In genomic region chr18:56919190-56919589, GRCh38 we compare ENCODE assay signal across 3 cellular contexts.
A peak's percentile ranks its signal among the peaks of the same experiment; 100 is the strongest.
TF ChIP-seq lines count a peak whose summit lies in the region.

No MANE protein-coding gene starts in this region.

TF ChIP-seq in GM23338, 12 proteins besides CTCF, POLR2A, EP300 and RAD21:
- TF ChIP-seq POLR2AphosphoS5 (IDR thresholded peaks at IDR 0.05; ENCODE audit: low read depth) = no peak
- peak; percentile 42; the same call in 1 of the 2 replicates for TF ChIP-seq ETS1 (IDR thresholded peaks at IDR 0.05)
- no peak for TF ChIP-seq EZH2phosphoT487 (IDR thresholded peaks at IDR 0.05; ENCODE audit: unreplicated experiment)
- no peak for TF ChIP-seq EZH2 (IDR thresholded peaks at IDR 0.05; ENCODE audit: low read depth, unreplicated experiment)
- TF ChIP-seq JUNB (IDR thresholded peaks at IDR 0.05; ENCODE audit: unreplicated experiment) = no peak

TF ChIP-seq in IMR-90, 13 proteins besides CTCF, POLR2A, EP300 and RAD21:
- TF ChIP-seq BHLHE40 (IDR thresholded peaks at IDR 0.05; ENCODE audit: low read depth, low read length) (no peak), CHD1 (IDR thresholded peaks at IDR 0.05; ENCODE audit: low read depth, low read length) (no peak), RFX5 (IDR thresholded peaks at IDR 0.05; ENCODE audit: low read depth, low read length) (no peak), MAFK (IDR thresholded peaks at IDR 0.05; ENCODE audit: low read depth, low read length) (no peak), NFE2L2 (IDR thresholded peaks at IDR 0.05; ENCODE audit: low read depth, low read length) (no peak), MAZ (IDR thresholded peaks at IDR 0.05; ENCODE audit: borderline replicate concordance, low read depth, low read length) (no peak), FOS (IDR thresholded peaks at IDR 0.05; ENCODE audit: low read depth, low read length) (no peak), CEBPB (IDR thresholded peaks at IDR 0.05; ENCODE audit: low read depth, low read length) (no peak), RCOR1 (IDR thresholded peaks at IDR 0.05; ENCODE audit: insufficient replicate concordance, low read length) (no peak), MXI1 (IDR thresholded peaks at IDR 0.05; ENCODE audit: borderline replicate concordance, low read depth, low read length) (no peak), SMC3 (IDR thresholded peaks at IDR 0.05; ENCODE audit: low read depth, low read length) (no peak)
- TF ChIP-seq, protein P1, sequence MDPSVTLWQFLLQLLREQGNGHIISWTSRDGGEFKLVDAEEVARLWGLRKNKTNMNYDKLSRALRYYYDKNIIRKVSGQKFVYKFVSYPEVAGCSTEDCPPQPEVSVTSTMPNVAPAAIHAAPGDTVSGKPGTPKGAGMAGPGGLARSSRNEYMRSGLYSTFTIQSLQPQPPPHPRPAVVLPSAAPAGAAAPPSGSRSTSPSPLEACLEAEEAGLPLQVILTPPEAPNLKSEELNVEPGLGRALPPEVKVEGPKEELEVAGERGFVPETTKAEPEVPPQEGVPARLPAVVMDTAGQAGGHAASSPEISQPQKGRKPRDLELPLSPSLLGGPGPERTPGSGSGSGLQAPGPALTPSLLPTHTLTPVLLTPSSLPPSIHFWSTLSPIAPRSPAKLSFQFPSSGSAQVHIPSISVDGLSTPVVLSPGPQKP (IDR thresholded peaks at IDR 0.05; ENCODE audit: borderline replicate concordance, low read depth, low read length) = no peak
- TF ChIP-seq, protein P2, sequence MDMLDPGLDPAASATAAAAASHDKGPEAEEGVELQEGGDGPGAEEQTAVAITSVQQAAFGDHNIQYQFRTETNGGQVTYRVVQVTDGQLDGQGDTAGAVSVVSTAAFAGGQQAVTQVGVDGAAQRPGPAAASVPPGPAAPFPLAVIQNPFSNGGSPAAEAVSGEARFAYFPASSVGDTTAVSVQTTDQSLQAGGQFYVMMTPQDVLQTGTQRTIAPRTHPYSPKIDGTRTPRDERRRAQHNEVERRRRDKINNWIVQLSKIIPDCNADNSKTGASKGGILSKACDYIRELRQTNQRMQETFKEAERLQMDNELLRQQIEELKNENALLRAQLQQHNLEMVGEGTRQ (IDR thresholded peaks at IDR 0.05; ENCODE audit: low read depth, low read length) = no peak

TF ChIP-seq in H1, 55 proteins besides CTCF, POLR2A, EP300 and RAD21:
- TF ChIP-seq KDM4A (IDR thresholded peaks at IDR 0.05; ENCODE audit: low read depth, low read length, severe bottlenecking) = no peak
- TF ChIP-seq CEBPB (IDR thresholded peaks at IDR 0.05; ENCODE audit: low read depth, low read length) = 0 out of 2 replicates have a peak, but pooled peaks have one; percentile 45
TF ChIP-seq in H1: peak in this region for 1.
